1 cellular context compared by ENCODE assay signal in the genomic region with DNA sequence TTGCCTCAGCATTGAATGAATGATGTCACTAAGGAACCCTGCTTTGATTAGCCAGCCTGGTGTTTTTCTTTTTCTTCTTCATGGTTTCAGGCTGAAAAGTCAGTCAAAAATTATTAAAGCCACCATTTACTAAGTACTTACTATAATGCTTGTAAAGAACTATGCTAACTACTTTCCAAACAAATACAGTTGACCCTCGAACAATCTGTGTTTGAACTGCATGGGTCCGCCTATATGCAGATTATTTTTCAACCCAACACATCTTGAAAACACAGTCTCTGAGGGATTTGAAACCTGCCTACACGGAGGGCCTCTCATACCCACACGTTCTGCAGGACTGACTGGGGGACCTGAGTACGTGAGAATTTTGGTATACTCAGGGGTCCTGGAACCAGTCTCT.
TF ChIP-seq lines count a peak whose summit lies in the region.

No MANE protein-coding gene starts in this region.

TF ChIP-seq in A549, 52 proteins besides CTCF, POLR2A, EP300 and RAD21 (continued from another document):
- TF ChIP-seq, protein P1, sequence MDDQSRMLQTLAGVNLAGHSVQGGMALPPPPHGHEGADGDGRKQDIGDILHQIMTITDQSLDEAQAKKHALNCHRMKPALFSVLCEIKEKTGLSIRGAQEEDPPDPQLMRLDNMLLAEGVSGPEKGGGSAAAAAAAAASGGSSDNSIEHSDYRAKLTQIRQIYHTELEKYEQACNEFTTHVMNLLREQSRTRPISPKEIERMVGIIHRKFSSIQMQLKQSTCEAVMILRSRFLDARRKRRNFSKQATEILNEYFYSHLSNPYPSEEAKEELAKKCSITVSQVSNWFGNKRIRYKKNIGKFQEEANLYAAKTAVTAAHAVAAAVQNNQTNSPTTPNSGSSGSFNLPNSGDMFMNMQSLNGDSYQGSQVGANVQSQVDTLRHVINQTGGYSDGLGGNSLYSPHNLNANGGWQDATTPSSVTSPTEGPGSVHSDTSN (IDR thresholded peaks at IDR 0.05) = no peak
- TF ChIP-seq HOXB5 (CRISPR knock-in tag; IDR thresholded peaks at IDR 0.05) = no peak
